3 cellular contexts compared by ENCODE assay signal in the genomic region with DNA sequence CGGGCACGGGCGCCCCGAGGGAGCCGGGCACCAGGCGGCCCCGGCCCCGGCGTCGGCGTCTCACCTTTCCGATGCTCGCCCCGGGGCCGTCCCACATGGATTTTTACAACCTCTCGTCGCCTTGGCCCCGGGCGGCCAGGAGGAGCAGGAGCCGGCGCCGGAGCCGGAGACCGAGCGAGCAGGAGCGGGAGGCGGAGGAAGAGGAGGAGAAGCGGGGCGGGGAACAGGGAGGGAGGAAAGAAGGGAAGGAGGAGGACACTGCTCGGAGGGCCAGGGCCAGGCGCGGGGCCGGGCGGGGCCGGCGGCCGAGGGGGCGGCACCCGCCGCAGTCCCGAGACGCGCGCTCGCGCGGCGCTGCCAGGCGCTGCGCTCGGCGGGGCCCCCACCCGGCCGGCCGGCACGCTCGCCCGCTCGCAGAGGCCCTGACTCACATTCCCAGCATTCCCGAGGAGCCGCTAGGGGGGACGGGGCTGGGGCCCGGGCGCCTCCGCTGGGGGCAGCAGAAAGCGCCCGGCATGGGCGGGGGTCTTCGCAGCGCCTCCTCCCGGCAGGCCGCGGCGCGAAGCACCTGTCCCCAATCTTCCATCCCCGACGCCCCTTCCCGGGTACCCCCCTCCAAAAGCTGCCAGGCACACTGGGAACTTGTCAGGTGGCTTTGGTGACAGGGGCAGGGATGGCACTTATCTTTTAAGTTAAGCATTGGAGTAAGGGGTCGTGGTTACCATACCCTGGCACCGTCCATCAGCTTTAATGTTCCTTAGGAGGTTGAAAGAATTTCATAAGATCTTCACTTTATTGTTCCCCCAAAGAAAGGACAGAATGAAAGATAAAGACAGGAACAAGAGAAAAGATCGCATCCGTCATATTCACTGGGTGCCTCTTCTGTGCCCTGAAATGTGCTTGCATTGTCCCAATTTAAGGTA.
A peak's percentile ranks its signal among the peaks of the same experiment; 100 is the strongest.
TF ChIP-seq lines count a peak whose summit lies in the region.

Gene ERC2, minus strand, starts transcription at position 284 of the 923 bp plus-strand sequence.

TF ChIP-seq in A549, 52 proteins besides CTCF, POLR2A, EP300 and RAD21:
- TF ChIP-seq FOSB (CRISPR knock-in tag; IDR thresholded peaks at IDR 0.05) (no peak), HDAC2 (IDR thresholded peaks at IDR 0.05) (no peak), ZFP36 (IDR thresholded peaks at IDR 0.05; ENCODE audit: borderline replicate concordance, partially characterized antibody) (no peak), BHLHE40 (IDR thresholded peaks at IDR 0.05; ENCODE audit: low read depth, low read length) (no peak), BCL3 (IDR thresholded peaks at IDR 0.05) (no peak), POLR2AphosphoS2 (conservative IDR thresholded peaks at IDR 0.05; ENCODE audit: low read length) (no peak), CBX2 (IDR thresholded peaks at IDR 0.05; ENCODE audit: borderline replicate concordance, low read depth) (no peak), CHD2 (IDR thresholded peaks at IDR 0.05; ENCODE audit: low read length, partially characterized antibody) (no peak), ZC3H11A (IDR thresholded peaks at IDR 0.05) (no peak), HOXB13 (CRISPR knock-in tag; IDR thresholded peaks at IDR 0.05; ENCODE audit: low read depth) (no peak), ELK1 (IDR thresholded peaks at IDR 0.05; ENCODE audit: low read depth, low read length) (no peak), HEYL (CRISPR knock-in tag; IDR thresholded peaks at IDR 0.05) (no peak), ZNF302 (CRISPR knock-in tag; IDR thresholded peaks at IDR 0.05) (no peak), NR3C1 (IDR thresholded peaks at IDR 0.05) (no peak)
- TF ChIP-seq, protein P1, sequence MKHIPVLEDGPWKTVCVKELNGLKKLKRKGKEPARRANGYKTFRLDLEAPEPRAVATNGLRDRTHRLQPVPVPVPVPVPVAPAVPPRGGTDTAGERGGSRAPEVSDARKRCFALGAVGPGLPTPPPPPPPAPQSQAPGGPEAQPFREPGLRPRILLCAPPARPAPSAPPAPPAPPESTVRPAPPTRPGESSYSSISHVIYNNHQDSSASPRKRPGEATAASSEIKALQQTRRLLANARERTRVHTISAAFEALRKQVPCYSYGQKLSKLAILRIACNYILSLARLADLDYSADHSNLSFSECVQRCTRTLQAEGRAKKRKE (CRISPR knock-in tag; IDR thresholded peaks at IDR 0.05; ENCODE audit: low read depth): no peak
TF ChIP-seq in A549: peak in this region for 0.

TF ChIP-seq in GM23338, 12 proteins besides CTCF, POLR2A, EP300 and RAD21 (continues in another document):
- TF ChIP-seq ZNF114 (CRISPR knock-in tag; IDR thresholded peaks at IDR 0.05): peak; percentile 27; the same call in 1 of the 2 replicates
- TF ChIP-seq REST (IDR thresholded peaks at IDR 0.05; ENCODE audit: unreplicated experiment): no peak
- peak; percentile 52 for TF ChIP-seq CREB1 (CRISPR knock-in tag; IDR thresholded peaks at IDR 0.05; ENCODE audit: low read depth)
- TF ChIP-seq EZH2 (IDR thresholded peaks at IDR 0.05; ENCODE audit: low read depth, unreplicated experiment): no peak
- no peak for TF ChIP-seq STAT1 (IDR thresholded peaks at IDR 0.05; ENCODE audit: unreplicated experiment)
- TF ChIP-seq NANOG (IDR thresholded peaks at IDR 0.05; ENCODE audit: borderline replicate concordance): no peak
- TF ChIP-seq POLR2AphosphoS5 (IDR thresholded peaks at IDR 0.05; ENCODE audit: low read depth): peak; percentile 61; the same call in 1 of the 2 replicates
- TF ChIP-seq EZH2phosphoT487 (IDR thresholded peaks at IDR 0.05; ENCODE audit: unreplicated experiment): no peak

TF ChIP-seq in SK-N-SH, 30 proteins besides CTCF, POLR2A, EP300 and RAD21:
- no peak for TF ChIP-seq MXI1 (IDR thresholded peaks at IDR 0.05; ENCODE audit: low read depth, low read length)
- no peak for TF ChIP-seq FOXJ3 (CRISPR knock-in tag; IDR thresholded peaks at IDR 0.05)
- TF ChIP-seq RXRA (IDR thresholded peaks at IDR 0.05; ENCODE audit: borderline replicate concordance, low read depth): no peak
- TF ChIP-seq MEF2A (IDR thresholded peaks at IDR 0.05; ENCODE audit: borderline replicate concordance, low read depth): no peak
- TF ChIP-seq NRF1 (IDR thresholded peaks at IDR 0.05; ENCODE audit: low read depth, low read length): no peak
- TF ChIP-seq JUND (IDR thresholded peaks at IDR 0.05): no peak
- no peak for TF ChIP-seq TAF1 (IDR thresholded peaks at IDR 0.05; ENCODE audit: borderline replicate concordance, low read depth, low read length)
- TF ChIP-seq CHD2 (IDR thresholded peaks at IDR 0.05; ENCODE audit: low read length, partially characterized antibody): no peak
- TF ChIP-seq, protein P2, sequence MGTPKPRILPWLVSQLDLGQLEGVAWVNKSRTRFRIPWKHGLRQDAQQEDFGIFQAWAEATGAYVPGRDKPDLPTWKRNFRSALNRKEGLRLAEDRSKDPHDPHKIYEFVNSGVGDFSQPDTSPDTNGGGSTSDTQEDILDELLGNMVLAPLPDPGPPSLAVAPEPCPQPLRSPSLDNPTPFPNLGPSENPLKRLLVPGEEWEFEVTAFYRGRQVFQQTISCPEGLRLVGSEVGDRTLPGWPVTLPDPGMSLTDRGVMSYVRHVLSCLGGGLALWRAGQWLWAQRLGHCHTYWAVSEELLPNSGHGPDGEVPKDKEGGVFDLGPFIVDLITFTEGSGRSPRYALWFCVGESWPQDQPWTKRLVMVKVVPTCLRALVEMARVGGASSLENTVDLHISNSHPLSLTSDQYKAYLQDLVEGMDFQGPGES (IDR thresholded peaks at IDR 0.05; ENCODE audit: low read depth, low read length): no peak
- no peak for TF ChIP-seq SMC3 (IDR thresholded peaks at IDR 0.05; ENCODE audit: low read depth, low read length)
